15 cellular contexts compared by ENCODE assay signal in the genomic region with DNA sequence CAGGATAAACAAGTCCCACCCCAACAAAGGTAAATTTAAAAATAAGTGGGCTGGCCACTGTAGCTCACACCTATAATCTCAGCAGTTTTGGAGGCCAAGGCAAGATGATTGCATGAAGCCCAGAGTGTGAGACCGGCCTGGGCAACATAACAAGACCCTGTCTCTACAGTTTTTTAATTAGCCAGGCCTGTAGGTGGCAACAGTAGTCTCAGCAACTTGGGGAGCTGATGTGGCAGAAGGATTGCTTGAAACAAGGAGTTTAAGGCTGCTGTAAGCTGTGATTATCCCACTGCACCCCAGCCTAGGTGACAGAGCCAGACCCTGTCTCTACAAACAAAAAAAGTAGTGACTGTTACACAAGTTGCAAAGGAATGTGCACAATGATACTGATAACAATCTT.
DNase-seq lines count a peak whose midpoint lies in the region; ATAC-seq, FAIRE-seq and TF ChIP-seq lines count a peak whose summit lies in the region.
"Had no signal": no experiment of that assay in that cellular context is flagged by ENCODE, and none has a peak within 500 bp of the region (broad histone marks: within the 10 kb centered on the region; RNA-seq: fewer than 3 reads in every experiment).

No MANE protein-coding gene starts in this region.

- H3K9me3 ChIP-seq in H1 (ENCODE audit: insufficient read depth in 2 of 2, low read depth in 1 of 2, low read length in 1 of 2), result no peaks in the 10 kb centered on the region
- H3K9me3 ChIP-seq in PC-9 (ENCODE audit: insufficient read depth, low read depth), result no peaks in the 10 kb centered on the region
- H3K9me3 ChIP-seq: A549, BE2C had no signal

- H3K27me3 Mint-ChIP-seq in GM23338 (ENCODE audit: insufficient read depth, low read depth, poor library complexity), result peaks cover 1% of the 10 kb centered on the region
- H3K27me3 Mint-ChIP-seq in naive thymus-derived CD8-positive, alpha-beta T cell, result no peaks in the 10 kb centered on the region
- H3K27me3 Mint-ChIP-seq: CD4-positive, alpha-beta memory T cell had no signal

- intact Hi-C loops in PC-9 (cut with micrococcal nuclease; ENCODE audit: unreplicated experiment), result no loop called here

- no peak overlapping the region for H2BK20ac ChIP-seq in H1 (ENCODE audit: low read length)

- H3F3A ChIP-seq in GM23338 (replicated peaks; ENCODE audit: low read depth), result no peaks in the 10 kb centered on the region
- H3F3A ChIP-seq in PC-9 (ENCODE audit: insufficient read depth, low read depth), result no peaks in the 10 kb centered on the region

- H4K5ac ChIP-seq in H1 (ENCODE audit: insufficient read length, low read depth, low read length) (no peak overlapping the region), mesendoderm (ENCODE audit: low read length) (no peak overlapping the region)

- H3K4me3 ChIP-seq in GM23338 (no peak overlapping the region), H1 (ENCODE audit: extremely low read depth in 1 of 4, insufficient read depth in 2 of 4, low read depth in 3 of 4, low read length in 4 of 4) (no peak overlapping the region), mesendoderm (ENCODE audit: low read length) (no peak overlapping the region), PC-9 (no peak overlapping the region)
- H3K4me3 ChIP-seq: A549 had no signal

- H3K79me1 ChIP-seq in H1 (ENCODE audit: low read depth, low read length) (no peaks in the 10 kb centered on the region), mesendoderm (ENCODE audit: low read length) (no peaks in the 10 kb centered on the region)

- no peaks in the 10 kb centered on the region for H3K4me1 ChIP-seq in GM23338 (ENCODE audit: insufficient read depth)
- H3K4me1 ChIP-seq in H1 (replicated peaks in 1 of 4; ENCODE audit: control insufficient read depth in 3 of 4, insufficient read depth in 4 of 4, low read length in 3 of 4), result no peaks in the 10 kb centered on the region
- H3K4me1 ChIP-seq in mesendoderm (ENCODE audit: control insufficient read depth, low read depth, low read length), result no peaks in the 10 kb centered on the region
- no peaks in the 10 kb centered on the region for H3K4me1 ChIP-seq in PC-9 (replicated peaks; ENCODE audit: insufficient read depth)
- H3K4me1 ChIP-seq: A549, BE2C had no signal

- no peak overlapping the region for H2AFZ ChIP-seq in GM23338
- no peak overlapping the region for H2AFZ ChIP-seq in H1 (ENCODE audit: low read length)
- H2AFZ ChIP-seq in PC-9, result no peak overlapping the region

- H3K14ac ChIP-seq in H1 (ENCODE audit: insufficient read length), result no peak overlapping the region

- CTCF ChIA-PET in H1 (lab: Charles Lee; ENCODE audit: partially characterized antibody) (interaction anchor here (0.9 to 1.6 kb wide), 7 partner anchors 8 to 243 kb away, joined by 3 to 6 read pairs (median 3); no protein-coding TSS in a partner anchor), PC-9 (lab: Charles Lee) (no interaction called here)

- no peak overlapping the region for H3K18ac ChIP-seq in H1 (ENCODE audit: extremely low read depth, low read length)
- H3K18ac ChIP-seq in mesendoderm (ENCODE audit: low read length), result no peak overlapping the region

- H3K9me2 ChIP-seq in GM23338 (ENCODE audit: insufficient read depth) (no peaks in the 10 kb centered on the region), PC-9 (ENCODE audit: insufficient read depth) (no peaks in the 10 kb centered on the region; the same call in 1 of the 2 replicates)

- no peak overlapping the region for H2BK15ac ChIP-seq in H1 (ENCODE audit: low read length)
- no peak overlapping the region for H2BK15ac ChIP-seq in mesendoderm (replicated peaks; ENCODE audit: low read depth)

- ATAC-seq in GM23338, result peak; percentile 35; the same call in 2 of the 3 replicates
- no peak for ATAC-seq in naive thymus-derived CD8-positive, alpha-beta T cell
- ATAC-seq: A549 had no signal

- peaks cover 14% of the 10 kb centered on the region; the same call in 2 of the 3 replicates for H3K36me3 Mint-ChIP-seq in GM23338 (ENCODE audit: low read depth)
- H3K36me3 Mint-ChIP-seq in naive thymus-derived CD8-positive, alpha-beta T cell, result peaks cover 13 to 28% (median 21%) of the 10 kb centered on the region in 3 donors

- no TSS peak for BruUV-seq in PC-9 (replicated peaks; lab: Mats Ljungman, UMichigan)

- H4K8ac ChIP-seq in H1 (ENCODE audit: extremely low read depth, insufficient read depth, low read length), result no peak overlapping the region
- no peak overlapping the region for H4K8ac ChIP-seq in mesendoderm (ENCODE audit: low read depth, low read length)

- WGBS in H1 (ENCODE audit: extremely low coverage in 1 of 2, insufficient coverage in 1 of 2, insufficient read length in 1 of 2, insufficient replicate concordance in 2 of 2, low coverage in 1 of 2, low lambda C conversion rate in 2 of 2, missing lambda C conversion rate in 1 of 2), 2 experiments, result 40% methylated on average over 1 of the region's 1 CpG; no CpG with 5 or more reads in 1 of the 2 experiments
- no CpG with 5 or more reads among the region's 1 CpG for WGBS in mesendoderm (ENCODE audit: extremely low coverage, insufficient coverage, low lambda C conversion rate)

- H3K9me3 Mint-ChIP-seq in GM23338, result no peaks in the 10 kb centered on the region
- H3K9me3 Mint-ChIP-seq in naive thymus-derived CD8-positive, alpha-beta T cell, result peaks cover 0 to 48% (median 9%) of the 10 kb centered on the region in 9 donors

- TF ChIP-seq POLR2A in H1 (IDR thresholded peaks at IDR 0.05; ENCODE audit: control extremely low read depth in 1 of 2, low read depth in 2 of 2, low read length in 2 of 2), result no peak

- H4K20me1 ChIP-seq in GM23338 (replicated peaks; ENCODE audit: insufficient read depth) (no peaks in the 10 kb centered on the region), H1 (replicated peaks in 1 of 2; ENCODE audit: control insufficient read depth in 1 of 2, insufficient read depth in 2 of 2, low read length in 2 of 2) (no peaks in the 10 kb centered on the region), PC-9 (ENCODE audit: insufficient read depth) (no peaks in the 10 kb centered on the region)

- no peak overlapping the region for H3K4ac ChIP-seq in H1 (replicated peaks; ENCODE audit: insufficient read length, low read depth, low read length)
- no peak overlapping the region for H3K4ac ChIP-seq in mesendoderm (ENCODE audit: low read depth, low read length)

- no peak overlapping the region for H3K4me2 ChIP-seq in GM23338
- no peak overlapping the region for H3K4me2 ChIP-seq in H1 (ENCODE audit: insufficient read depth in 1 of 2, low read depth in 2 of 2, low read length in 2 of 2)
- H3K4me2 ChIP-seq in mesendoderm (ENCODE audit: low read length), result no peak overlapping the region
- H3K4me2 ChIP-seq in PC-9, result no peak overlapping the region
- H3K4me2 ChIP-seq: A549 had no signal

- H2BK5ac ChIP-seq in H1 (ENCODE audit: low read depth, low read length) (no peak overlapping the region), mesendoderm (ENCODE audit: low read length) (no peak overlapping the region)

- DNase-seq in GM23338 (ENCODE audit: low spot score) (peak; percentile 19), RKO (ENCODE audit: low spot score) (peak; percentile 3), H1 (ENCODE audit: low read depth in 1 of 2, low spot score in 2 of 2) (no peak), mesendoderm (peak; percentile 42), foreskin melanocyte (no peak), PC-9 (no peak)
- no peak for DNase-seq in naive thymus-derived CD8-positive, alpha-beta T cell
- DNase-seq: BE2C; CD4-positive, alpha-beta memory T cell; DMS79; EL; GDM1 had no signal

- H3K23ac ChIP-seq in H1 (ENCODE audit: insufficient read length) (no peak overlapping the region), mesendoderm (ENCODE audit: low read length) (no peak overlapping the region)

- H3K27me3 ChIP-seq in GM23338 (ENCODE audit: insufficient read depth) (no peaks in the 10 kb centered on the region), H1 (replicated peaks in 1 of 4; ENCODE audit: control insufficient read depth in 3 of 4, extremely low read depth in 1 of 4, insufficient read depth in 3 of 4, low read length in 3 of 4) (no peaks in the 10 kb centered on the region), mesendoderm (ENCODE audit: insufficient read depth, low read length, poor library complexity) (no peaks in the 10 kb centered on the region), PC-9 (ENCODE audit: insufficient read depth, low read depth) (no peaks in the 10 kb centered on the region)
- H3K27me3 ChIP-seq: BE2C had no signal

- no peaks in the 10 kb centered on the region; the same call in 2 of the 3 replicates for H3K4me1 Mint-ChIP-seq in GM23338
- no peaks in the 10 kb centered on the region for H3K4me1 Mint-ChIP-seq in naive thymus-derived CD8-positive, alpha-beta T cell
- H3K4me1 Mint-ChIP-seq: CD4-positive, alpha-beta memory T cell had no signal

- H3K79me2 ChIP-seq in GM23338 (replicated peaks; ENCODE audit: insufficient read depth) (no peaks in the 10 kb centered on the region), H1 (ENCODE audit: control insufficient read depth in 1 of 2, insufficient read depth in 2 of 2, low read length in 2 of 2) (no peaks in the 10 kb centered on the region), mesendoderm (ENCODE audit: control insufficient read depth, insufficient read depth, low read length) (no peaks in the 10 kb centered on the region), PC-9 (ENCODE audit: low read depth) (no peaks in the 10 kb centered on the region)

- no peak overlapping the region for H3K4me3 Mint-ChIP-seq in GM23338
- H3K4me3 Mint-ChIP-seq in naive thymus-derived CD8-positive, alpha-beta T cell, result no peak overlapping the region
- H3K4me3 Mint-ChIP-seq: CD4-positive, alpha-beta memory T cell had no signal

- no peak overlapping the region for H2BK12ac ChIP-seq in H1 (ENCODE audit: low read depth, low read length)

- no peak overlapping the region for H4K91ac ChIP-seq in H1 (replicated peaks; ENCODE audit: insufficient read length, low read length)

- no peak for TF ChIP-seq EP300 in H1 (IDR thresholded peaks at IDR 0.05; ENCODE audit: borderline replicate concordance in 1 of 2, low read depth in 2 of 2, low read length in 2 of 2)

- no peaks in the 10 kb centered on the region; the same call in 1 of the 2 replicates for H3K36me3 ChIP-seq in GM23338 (ENCODE audit: insufficient read depth)
- H3K36me3 ChIP-seq in H1 (ENCODE audit: control insufficient read depth in 2 of 4, insufficient read depth in 4 of 4, low read length in 3 of 4), result no peaks in the 10 kb centered on the region
- no peaks in the 10 kb centered on the region for H3K36me3 ChIP-seq in mesendoderm (ENCODE audit: control insufficient read depth, insufficient read depth, low read length)
- H3K36me3 ChIP-seq in PC-9 (ENCODE audit: low read depth), result no peaks in the 10 kb centered on the region
- H3K36me3 ChIP-seq: BE2C had no signal

- H3K56ac ChIP-seq in H1 (replicated peaks; ENCODE audit: insufficient read length, low read depth, low read length), result no peak overlapping the region
- H3K56ac ChIP-seq in mesendoderm (ENCODE audit: low read length), result no peak overlapping the region

- H2BK120ac ChIP-seq in H1 (replicated peaks; ENCODE audit: low read depth, low read length) (no peak overlapping the region), mesendoderm (ENCODE audit: low read depth, low read length) (no peak overlapping the region)

- H3K27ac ChIP-seq in GM23338 (ENCODE audit: low read depth), result no peak overlapping the region
- no peak overlapping the region for H3K27ac ChIP-seq in H1 (ENCODE audit: low read depth, low read length)
- H3K27ac ChIP-seq in mesendoderm (ENCODE audit: low read depth, low read length), result no peak overlapping the region
- no peak overlapping the region for H3K27ac ChIP-seq in PC-9
- H3K27ac ChIP-seq: A549, C4-2B had no signal

- peak in 1 of 2 experiments; percentile 45; a peak in 2 of 4 replicates for TF ChIP-seq CTCF in GM23338 (conservative IDR thresholded peaks at IDR 0.05; ENCODE audit: low read depth in 2 of 2)
- TF ChIP-seq CTCF in H1 (IDR thresholded peaks at IDR 0.05; ENCODE audit: control extremely low read depth in 1 of 3, insufficient read depth in 1 of 3, low read depth in 1 of 3, low read length in 3 of 3), result peak in 2 of 3 experiments; percentile 19 to 27; a peak in 2 of 4 replicates
- TF ChIP-seq CTCF in PC-9 (conservative IDR thresholded peaks at IDR 0.05), result no peak

- FAIRE-seq in H1 (lab: Jason Lieb, UNC), result peak; percentile 93
- FAIRE-seq: GM12892 had no signal

- POLR2A ChIA-PET in H1 (lab: Charles Lee; ENCODE audit: partially characterized antibody) (no interaction called here), PC-9 (lab: Charles Lee; ENCODE audit: unreplicated experiment) (no interaction called here)
- POLR2A ChIA-PET in naive thymus-derived CD8-positive, alpha-beta T cell (lab: Charles Lee), result no interaction called here

- no peaks in the 10 kb centered on the region for H3K23me2 ChIP-seq in H1 (ENCODE audit: low read depth, low read length)

- no peak overlapping the region for H3K27ac Mint-ChIP-seq in GM23338
- no peak overlapping the region for H3K27ac Mint-ChIP-seq in naive thymus-derived CD8-positive, alpha-beta T cell
- H3K27ac Mint-ChIP-seq: CD4-positive, alpha-beta memory T cell had no signal

- TF ChIP-seq RAD21 in H1 (IDR thresholded peaks at IDR 0.05 in 1 of 2, conservative IDR thresholded peaks at IDR 0.05 in 1 of 2; ENCODE audit: low read depth in 2 of 2, low read length in 2 of 2), result peak; percentile 18 to 43; a peak in 2 of 4 replicates

- H3K9ac ChIP-seq in H1 (replicated peaks in 1 of 4; ENCODE audit: extremely low read depth in 1 of 4, low read depth in 3 of 4, low read length in 3 of 4) (no peak overlapping the region), mesendoderm (ENCODE audit: low read length) (no peak overlapping the region)

- H2AK5ac ChIP-seq in H1 (ENCODE audit: low read depth, low read length) (no peak overlapping the region), mesendoderm (ENCODE audit: low read length) (no peak overlapping the region)

Comparison
In these comparisons a context has a peak if more than half of its experiments do, and no peak if none do; other contexts are left out.
1. DNase-seq: peak in GM23338 (single experiment), RKO (single experiment) and mesendoderm (single experiment); none in H1 (0 of 2), foreskin melanocyte (single experiment), PC-9 (0 of 2) and naive thymus-derived CD8-positive, alpha-beta T cell (0 of 10).